In genomic region chr12:126617312-126617711, GRCh38 we compare ENCODE assay signal across 9 cellular contexts.
DNase-seq lines count a peak whose midpoint lies in the region; ATAC-seq and TF ChIP-seq lines count a peak whose summit lies in the region.
"Had no signal": no experiment of that assay in that cellular context is flagged by ENCODE, and none has a peak within 500 bp of the region (broad histone marks: within the 10 kb centered on the region; RNA-seq: fewer than 3 reads in every experiment).

No MANE protein-coding gene starts in this region.

- no CpG with 5 or more reads among the region's 5 CpGs for WGBS in mesendoderm (ENCODE audit: extremely low coverage, insufficient coverage, low lambda C conversion rate)

- H3K23ac ChIP-seq in mesendoderm (ENCODE audit: low read length), result no peak overlapping the region

- H3K9me3 Mint-ChIP-seq in activated naive CD8-positive, alpha-beta T cell treated with anti-CD3 and anti-CD28 coated beads, Interleukin-2, amount 50 U/mL, for 24 hours, result peaks cover 29% of the 10 kb centered on the region

- H3K27me3 ChIP-seq in SU-DHL-6 (ENCODE audit: low read length) (no peaks in the 10 kb centered on the region), mesendoderm (ENCODE audit: insufficient read depth, low read length, poor library complexity) (no peaks in the 10 kb centered on the region)
- H3K27me3 ChIP-seq: pancreas had no signal

- no peak for ATAC-seq in activated naive CD8-positive, alpha-beta T cell treated with anti-CD3 and anti-CD28 coated beads, Interleukin-2, amount 50 U/mL, for 24 hours

- H4K20me1 ChIP-seq in SU-DHL-6 (ENCODE audit: low read depth, low read length), result no peaks in the 10 kb centered on the region

- no peaks in the 10 kb centered on the region for H3K36me3 Mint-ChIP-seq in activated naive CD8-positive, alpha-beta T cell treated with anti-CD3 and anti-CD28 coated beads, Interleukin-2, amount 50 U/mL, for 24 hours (ENCODE audit: low read depth)

- H3K27ac Mint-ChIP-seq in activated naive CD8-positive, alpha-beta T cell treated with anti-CD3 and anti-CD28 coated beads, Interleukin-2, amount 50 U/mL, for 24 hours, result no peak overlapping the region

- no peaks in the 10 kb centered on the region for H3F3A ChIP-seq in SU-DHL-6 (ENCODE audit: insufficient read depth)

- 0 out of 2 replicates have a peak, but pooled peaks cover 4% of the 10 kb centered on the region for H3K9me3 ChIP-seq in SU-DHL-6 (ENCODE audit: insufficient read depth, low read length)
- H3K9me3 ChIP-seq: pancreas had no signal

- no peak overlapping the region for H2BK5ac ChIP-seq in mesendoderm (ENCODE audit: low read length)

- no peaks in the 10 kb centered on the region for H3K79me2 ChIP-seq in SU-DHL-6 (ENCODE audit: insufficient read depth, low read length)
- no peaks in the 10 kb centered on the region for H3K79me2 ChIP-seq in mesendoderm (ENCODE audit: control insufficient read depth, insufficient read depth, low read length)

- H3K9me2 ChIP-seq in SU-DHL-6 (replicated peaks; ENCODE audit: insufficient read depth, low read length), result no peaks in the 10 kb centered on the region

- no peaks in the 10 kb centered on the region for H3K27me3 Mint-ChIP-seq in activated naive CD8-positive, alpha-beta T cell treated with anti-CD3 and anti-CD28 coated beads, Interleukin-2, amount 50 U/mL, for 24 hours

- peak; percentile 24 for DNase-seq in DMS 273 (lab: John Stamatoyannopoulos, UW; ENCODE audit: unreplicated experiment)
- DNase-seq in DMS 273 treated with DMSO at 0.1 percent for 48 hours (lab: John Stamatoyannopoulos, UW), result no peak
- DNase-seq in mesendoderm, result peak; percentile 32
- no peak for DNase-seq in activated naive CD8-positive, alpha-beta T cell treated with anti-CD3 and anti-CD28 coated beads, Interleukin-2, amount 50 U/mL, for 24 hours
- no peak for DNase-seq in activated CD4-positive, CD25-positive, alpha-beta regulatory T cell treated with anti-CD3 and anti-CD28 coated beads, Interleukin-2, amount 50 U/mL, for 72 hours
- no peak for DNase-seq in cortex of kidney (lab: John Stamatoyannopoulos, UW)
- DNase-seq: pancreas had no signal

- no peak overlapping the region for H4K5ac ChIP-seq in mesendoderm (ENCODE audit: low read length)

- no peak overlapping the region for H3K4me3 Mint-ChIP-seq in activated naive CD8-positive, alpha-beta T cell treated with anti-CD3 and anti-CD28 coated beads, Interleukin-2, amount 50 U/mL, for 24 hours

- H3K9ac ChIP-seq in SU-DHL-6 (ENCODE audit: low read length) (no peak overlapping the region), mesendoderm (ENCODE audit: low read length) (no peak overlapping the region)

- H2AFZ ChIP-seq in SU-DHL-6 (ENCODE audit: low read depth, low read length, severe bottlenecking), result no peak overlapping the region

- no peak overlapping the region for H3K56ac ChIP-seq in mesendoderm (ENCODE audit: low read length)

- no peak overlapping the region for H2BK120ac ChIP-seq in mesendoderm (ENCODE audit: low read depth, low read length)

- H3K4me1 Mint-ChIP-seq in activated naive CD8-positive, alpha-beta T cell treated with anti-CD3 and anti-CD28 coated beads, Interleukin-2, amount 50 U/mL, for 24 hours, result no peaks in the 10 kb centered on the region

- H2BK15ac ChIP-seq in mesendoderm (replicated peaks; ENCODE audit: low read depth), result no peak overlapping the region

- H3K4me3 ChIP-seq in SU-DHL-6 (ENCODE audit: insufficient read depth, low read length, poor library complexity, severe bottlenecking) (no peak overlapping the region), mesendoderm (ENCODE audit: low read length) (no peak overlapping the region)
- H3K4me3 ChIP-seq: pancreas had no signal

- no peak overlapping the region for H4K8ac ChIP-seq in mesendoderm (ENCODE audit: low read depth, low read length)

- TF ChIP-seq CTCF in SU-DHL-6 (IDR thresholded peaks at IDR 0.05; ENCODE audit: insufficient read depth, low read length, poor library complexity, severe bottlenecking), result peak; percentile 22

- peak; percentile 40; the same call in 1 of the 2 replicates for TF ChIP-seq RAD21 in Ishikawa (IDR thresholded peaks at IDR 0.05; ENCODE audit: low read depth)

- H3K36me3 ChIP-seq in SU-DHL-6 (ENCODE audit: low read length) (no peaks in the 10 kb centered on the region), mesendoderm (ENCODE audit: control insufficient read depth, insufficient read depth, low read length) (no peaks in the 10 kb centered on the region)
- H3K36me3 ChIP-seq: pancreas had no signal

- no peak overlapping the region for H3K18ac ChIP-seq in mesendoderm (ENCODE audit: low read length)

- no peaks in the 10 kb centered on the region for H3K79me1 ChIP-seq in mesendoderm (ENCODE audit: low read length)

- no peaks in the 10 kb centered on the region for H3K4me1 ChIP-seq in mesendoderm (ENCODE audit: control insufficient read depth, low read depth, low read length)
- H3K4me1 ChIP-seq: pancreas had no signal

- no peak overlapping the region for H3K27ac ChIP-seq in SU-DHL-6 (ENCODE audit: low read depth, low read length)
- H3K27ac ChIP-seq in mesendoderm (ENCODE audit: low read depth, low read length), result no peak overlapping the region
- H3K27ac ChIP-seq: pancreas had no signal

- no peak overlapping the region for H2AK5ac ChIP-seq in mesendoderm (ENCODE audit: low read length)

- H3K4ac ChIP-seq in mesendoderm (ENCODE audit: low read depth, low read length), result no peak overlapping the region

- no peak for TF ChIP-seq EP300 in Ishikawa (IDR thresholded peaks at IDR 0.05; ENCODE audit: borderline replicate concordance)

- no peak overlapping the region for H3K4me2 ChIP-seq in SU-DHL-6 (ENCODE audit: low read depth, low read length, poor library complexity, severe bottlenecking)
- H3K4me2 ChIP-seq in mesendoderm (ENCODE audit: low read length), result no peak overlapping the region

TF ChIP-seq in Ishikawa, 13 proteins besides CTCF, POLR2A, EP300 and RAD21:
- TF ChIP-seq, protein P1, sequence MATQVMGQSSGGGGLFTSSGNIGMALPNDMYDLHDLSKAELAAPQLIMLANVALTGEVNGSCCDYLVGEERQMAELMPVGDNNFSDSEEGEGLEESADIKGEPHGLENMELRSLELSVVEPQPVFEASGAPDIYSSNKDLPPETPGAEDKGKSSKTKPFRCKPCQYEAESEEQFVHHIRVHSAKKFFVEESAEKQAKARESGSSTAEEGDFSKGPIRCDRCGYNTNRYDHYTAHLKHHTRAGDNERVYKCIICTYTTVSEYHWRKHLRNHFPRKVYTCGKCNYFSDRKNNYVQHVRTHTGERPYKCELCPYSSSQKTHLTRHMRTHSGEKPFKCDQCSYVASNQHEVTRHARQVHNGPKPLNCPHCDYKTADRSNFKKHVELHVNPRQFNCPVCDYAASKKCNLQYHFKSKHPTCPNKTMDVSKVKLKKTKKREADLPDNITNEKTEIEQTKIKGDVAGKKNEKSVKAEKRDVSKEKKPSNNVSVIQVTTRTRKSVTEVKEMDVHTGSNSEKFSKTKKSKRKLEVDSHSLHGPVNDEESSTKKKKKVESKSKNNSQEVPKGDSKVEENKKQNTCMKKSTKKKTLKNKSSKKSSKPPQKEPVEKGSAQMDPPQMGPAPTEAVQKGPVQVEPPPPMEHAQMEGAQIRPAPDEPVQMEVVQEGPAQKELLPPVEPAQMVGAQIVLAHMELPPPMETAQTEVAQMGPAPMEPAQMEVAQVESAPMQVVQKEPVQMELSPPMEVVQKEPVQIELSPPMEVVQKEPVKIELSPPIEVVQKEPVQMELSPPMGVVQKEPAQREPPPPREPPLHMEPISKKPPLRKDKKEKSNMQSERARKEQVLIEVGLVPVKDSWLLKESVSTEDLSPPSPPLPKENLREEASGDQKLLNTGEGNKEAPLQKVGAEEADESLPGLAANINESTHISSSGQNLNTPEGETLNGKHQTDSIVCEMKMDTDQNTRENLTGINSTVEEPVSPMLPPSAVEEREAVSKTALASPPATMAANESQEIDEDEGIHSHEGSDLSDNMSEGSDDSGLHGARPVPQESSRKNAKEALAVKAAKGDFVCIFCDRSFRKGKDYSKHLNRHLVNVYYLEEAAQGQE (IDR thresholded peaks at IDR 0.05; ENCODE audit: low read depth), result no peak
- TF ChIP-seq TCF12 (IDR thresholded peaks at IDR 0.05; ENCODE audit: low read depth), result no peak
- TF ChIP-seq ZBTB7A (IDR thresholded peaks at IDR 0.05; ENCODE audit: low read depth), result no peak
- no peak for TF ChIP-seq FOXM1 (IDR thresholded peaks at IDR 0.05; ENCODE audit: borderline replicate concordance, low read depth)
- no peak for TF ChIP-seq NFIC (IDR thresholded peaks at IDR 0.05)
- no peak for TF ChIP-seq CREB1 (IDR thresholded peaks at IDR 0.05; ENCODE audit: low read depth)
- no peak for TF ChIP-seq CEBPB (IDR thresholded peaks at IDR 0.05)
- no peak for TF ChIP-seq TAF1 (IDR thresholded peaks at IDR 0.05; ENCODE audit: low read depth)
- no peak for TF ChIP-seq TEAD4 (IDR thresholded peaks at IDR 0.05)

Comparison
In these comparisons a context has a peak if more than half of its experiments do, and no peak if none do; other contexts are left out.
1. DNase-seq: peak in DMS 273 (single experiment) and mesendoderm (single experiment); none in DMS 273 treated with DMSO at 0.1 percent for 48 hours (single experiment), activated naive CD8-positive, alpha-beta T cell treated with anti-CD3 and anti-CD28 coated beads, Interleukin-2, amount 50 U/mL, for 24 hours (single experiment), activated CD4-positive, CD25-positive, alpha-beta regulatory T cell treated with anti-CD3 and anti-CD28 coated beads, Interleukin-2, amount 50 U/mL, for 72 hours (single experiment) and cortex of kidney (single experiment).